ENCODE assay signal across 8 cellular contexts in genomic region chr2:230893881-230894781, GRCh38. TPM values are rescaled to one million over a fixed set of nuclear protein-coding genes. Genes with fewer than 3 reads are reported as not detected.
A peak's percentile ranks its signal among the peaks of the same experiment; 100 is the strongest.
DNase-seq lines count a peak whose midpoint lies in the region; ATAC-seq, FAIRE-seq and TF ChIP-seq lines count a peak whose summit lies in the region.

No MANE protein-coding gene starts in this region.

- WGBS in neuronal stem cell (ENCODE audit: extremely low coverage in 2 of 2, insufficient read length in 2 of 2, insufficient replicate concordance in 1 of 2), 2 donors, result no CpG with 5 or more reads among the region's 18 CpGs

- no peaks in the 10 kb centered on the region; the same call in 1 of the 2 replicates for H3K9me3 Mint-ChIP-seq in HFFc6

- no peak overlapping the region for H2BK120ac ChIP-seq in neuronal stem cell (ENCODE audit: low read depth, low read length)

- ATAC-seq in HG02763 (IDR thresholded peaks at IDR 0.05; ENCODE audit: unreplicated experiment) (peak; percentile 40), Right ventricle myocardium superior (ENCODE audit: poor library complexity) (no peak)

- no peaks in the 10 kb centered on the region for H3K36me3 ChIP-seq in neuronal stem cell (replicated peaks in 1 of 2; ENCODE audit: control insufficient read depth in 2 of 2, insufficient read depth in 2 of 2, low read length in 2 of 2)

- H3K9me3 ChIP-seq in neuronal stem cell (replicated peaks in 1 of 2; ENCODE audit: control insufficient read depth in 2 of 2, insufficient read depth in 1 of 2, low read depth in 1 of 2, low read length in 2 of 2), result peaks cover 0 to 7% of the 10 kb centered on the region in 2 donors

- no peak overlapping the region for H4K8ac ChIP-seq in neuronal stem cell (ENCODE audit: low read depth, low read length)

- no peaks in the 10 kb centered on the region for H3K79me1 ChIP-seq in neuronal stem cell (ENCODE audit: low read depth, low read length)

- no peak overlapping the region for H4K91ac ChIP-seq in neuronal stem cell (ENCODE audit: low read depth, low read length, poor library complexity)

- DNase-seq in GM18507 (ENCODE audit: extremely low spot score, insufficient read length, low read depth) (no peak), neuronal stem cell (ENCODE audit: low spot score) (no peak), Right ventricle myocardium superior (no peak), HFFc6 (no peak), GDM1 (lab: John Stamatoyannopoulos, UW) (no peak), COR-L47 (lab: John Stamatoyannopoulos, UW) (no peak)
- DNase-seq in activated CD8-positive, alpha-beta memory T cell treated with anti-CD3 and anti-CD28 coated beads, Interleukin-2, amount 50 U/mL, for 48 hours, result peak; percentile 55

- FAIRE-seq in GM18507 (lab: Jason Lieb, UNC), result peak; percentile 97

- H2BK5ac ChIP-seq in neuronal stem cell (ENCODE audit: low read length), result no peak overlapping the region

- H3K4me3 ChIP-seq in neuronal stem cell (ENCODE audit: low read length in 2 of 2), result no peak overlapping the region

- no peak overlapping the region for H3K4me2 ChIP-seq in neuronal stem cell (ENCODE audit: insufficient read depth, low read length, poor library complexity, severe bottlenecking)

- no peak overlapping the region for H3K4ac ChIP-seq in neuronal stem cell (ENCODE audit: low read length)

- intact Hi-C loops in Right ventricle myocardium superior (cut with DNase I), result no loop called here

- no peak overlapping the region for H3K27ac ChIP-seq in neuronal stem cell (replicated peaks; ENCODE audit: low read length)

- no peak overlapping the region for H2BK15ac ChIP-seq in neuronal stem cell (ENCODE audit: low read length)

- no peak overlapping the region for H3K14ac ChIP-seq in neuronal stem cell (ENCODE audit: low read length)

- no peak overlapping the region for H3K23ac ChIP-seq in neuronal stem cell (ENCODE audit: low read depth, low read length, poor library complexity)

- H3K4me3 Mint-ChIP-seq in HFFc6, result no peak overlapping the region

- no peak for TF ChIP-seq CTCF in HFFc6 (IDR thresholded peaks at IDR 0.05)

- no peaks in the 10 kb centered on the region for H3K27me3 ChIP-seq in neuronal stem cell (ENCODE audit: control insufficient read depth in 3 of 3, insufficient read depth in 3 of 3, low read depth in 1 of 3, low read length in 3 of 3)

- H2AFZ ChIP-seq in neuronal stem cell (ENCODE audit: low read length), result peak overlapping the region; percentile 27

- H3K4me1 Mint-ChIP-seq in HFFc6 (ENCODE audit: low read depth), result no peaks in the 10 kb centered on the region

- H2AK5ac ChIP-seq in neuronal stem cell (ENCODE audit: low read depth, low read length), result peak overlapping the region; percentile 6

- no peak overlapping the region for H2BK12ac ChIP-seq in neuronal stem cell (ENCODE audit: low read length)

- H3K36me3 Mint-ChIP-seq in HFFc6 (ENCODE audit: low read depth), result no peaks in the 10 kb centered on the region

- H3K9ac ChIP-seq in neuronal stem cell (ENCODE audit: low read depth, low read length, poor library complexity), result no peak overlapping the region

- H3K27me3 Mint-ChIP-seq in HFFc6 (ENCODE audit: insufficient read depth), result peaks cover 56% of the 10 kb centered on the region

- no peak overlapping the region for H3K27ac Mint-ChIP-seq in HFFc6

- peak overlapping the region; percentile 32 for H3K18ac ChIP-seq in neuronal stem cell (ENCODE audit: low read length)

- H3K4me1 ChIP-seq in neuronal stem cell (ENCODE audit: control insufficient read depth in 2 of 2, insufficient read depth in 1 of 2, low read depth in 1 of 2, low read length in 2 of 2), result peaks cover 4 to 27% of the 10 kb centered on the region in 2 donors

RNA-seq across cellular contexts. Expression of gene ITM2C, which starts 29.4 kb away (rescaled TPM):
- polyA plus RNA-seq in neuronal stem cell (2013, experiment 1 of 2), result 167 TPM
- 168 TPM for polyA plus RNA-seq in neuronal stem cell (2013, experiment 2 of 2)
- total RNA-seq in Right ventricle myocardium superior, result 25.3 TPM
- total RNA-seq in HFFc6 (2021; fragmentation: NEBNext Ultra II Directional; extraction: Animal tissue kit (Norgen Biotek cat#: 25700)), result 10 to 100 TPM; 28.1 to 53.8 (median 29.4) TPM

RNA-seq across cellular contexts. Expression of gene GPR55, which starts 30.9 kb away (rescaled TPM):
- polyA plus RNA-seq in neuronal stem cell (2013, experiment 1 of 2), result not detected
- polyA plus RNA-seq in neuronal stem cell (2013, experiment 2 of 2), result not detected
- not detected for total RNA-seq in Right ventricle myocardium superior
- total RNA-seq in HFFc6 (2021; fragmentation: NEBNext Ultra II Directional; extraction: Animal tissue kit (Norgen Biotek cat#: 25700)), result not detected
